Comparison of ENCODE assay signal across 17 cellular contexts in genomic region chr10:5486852-5487235, GRCh38. TPM values are rescaled to one million over a fixed set of nuclear protein-coding genes. Genes with fewer than 3 reads are reported as not detected.
DNase-seq lines count a peak whose midpoint lies in the region; ATAC-seq and TF ChIP-seq lines count a peak whose summit lies in the region.
"Had no signal": no experiment of that assay in that cellular context is flagged by ENCODE, and none has a peak within 500 bp of the region (broad histone marks: within the 10 kb centered on the region; RNA-seq: fewer than 3 reads in every experiment).

No MANE protein-coding gene starts in this region.

- peaks cover under 1% of the 10 kb centered on the region for H3K36me3 Mint-ChIP-seq in glutamatergic neuron (ENCODE audit: unreplicated experiment)
- H3K36me3 Mint-ChIP-seq: CD14-positive monocyte had no signal

- no CpG with 5 or more reads among the region's 9 CpGs for WGBS in trophoblast cell (ENCODE audit: extremely low coverage, insufficient coverage, insufficient read length)
- 69 to 78% methylated on average over 9 of the region's 9 CpGs for WGBS in tibial nerve, 2 donors

- H3K4ac ChIP-seq in trophoblast cell (ENCODE audit: low read depth, low read length): no peak overlapping the region

- H3K23ac ChIP-seq in trophoblast cell (ENCODE audit: low read length): no peak overlapping the region

- no peaks in the 10 kb centered on the region for H3K36me3 ChIP-seq in trophoblast cell (ENCODE audit: control insufficient read depth in 1 of 2, insufficient read depth in 2 of 2, low read length in 2 of 2)
- no peaks in the 10 kb centered on the region for H3K36me3 ChIP-seq in tibial nerve

- POLR2A ChIA-PET in RWPE1 (lab: Yijun Ruan, JAX; ENCODE audit: low non-redundant PET): no interaction called here

- peak overlapping the region; percentile 26 for H3K14ac ChIP-seq in trophoblast cell (ENCODE audit: low read length)

- H3K4me3 Mint-ChIP-seq in glutamatergic neuron (ENCODE audit: unreplicated experiment): peak overlapping the region; percentile 34
- H3K4me3 Mint-ChIP-seq: CD14-positive monocyte had no signal

- H3K9me3 ChIP-seq in trophoblast cell (ENCODE audit: insufficient read depth, low read depth, low read length) (peaks cover 1% of the 10 kb centered on the region), tibial nerve (peaks cover 0 to 3% (median 0%) of the 10 kb centered on the region in 4 donors)

- H3K79me1 ChIP-seq in trophoblast cell (ENCODE audit: low read length): peaks cover 18% of the 10 kb centered on the region

- peak overlapping the region; percentile 26 for H4K8ac ChIP-seq in trophoblast cell (ENCODE audit: low read depth, low read length)

- H3K27me3 ChIP-seq in trophoblast cell (ENCODE audit: insufficient read depth, low read length) (no peaks in the 10 kb centered on the region), tibial nerve (no peaks in the 10 kb centered on the region)

- H3K27ac ChIP-seq in 22Rv1 (peak overlapping the region; percentile 99; the same call in 1 of the 2 replicates), RWPE1 (peak overlapping the region; percentile 96), trophoblast cell (ENCODE audit: low read depth, low read length) (no peak overlapping the region), tibial nerve (no peak overlapping the region)

- TF ChIP-seq POLR2A in tibial nerve (IDR thresholded peaks at IDR 0.05): no peak

- no peaks in the 10 kb centered on the region for H3K79me2 ChIP-seq in trophoblast cell (ENCODE audit: control insufficient read depth, insufficient read depth, low read length, poor library complexity)

- H2BK5ac ChIP-seq in trophoblast cell (ENCODE audit: low read depth, low read length, poor library complexity): peak overlapping the region; percentile 0

- peak overlapping the region; percentile 87 for H3K27ac Mint-ChIP-seq in glutamatergic neuron (ENCODE audit: unreplicated experiment)
- H3K27ac Mint-ChIP-seq: CD14-positive monocyte had no signal

- peak overlapping the region; percentile 48 for H2AK5ac ChIP-seq in trophoblast cell (ENCODE audit: low read length)

- H4K12ac ChIP-seq in trophoblast cell (ENCODE audit: low read depth, low read length): no peak overlapping the region

- H4K91ac ChIP-seq in trophoblast cell (ENCODE audit: low read depth, low read length): peak overlapping the region; percentile 51

- no peak for DNase-seq in RWPE1 (ENCODE audit: low spot score)
- no peak for DNase-seq in glutamatergic neuron
- peak; percentile 27 to 58 for DNase-seq in trophoblast cell
- DNase-seq in DMS 273 (lab: John Stamatoyannopoulos, UW; ENCODE audit: unreplicated experiment): no peak
- no peak for DNase-seq in stimulated activated CD8-positive, alpha-beta memory T cell treated with anti-CD3 and anti-CD28 coated beads, Interleukin-4, amount 100 ng/mL, for 48 hours
- no peak for DNase-seq in tibial nerve (ENCODE audit: low spot score in 2 of 2)
- DNase-seq: Calu3, IMR-90, NCI-H187 treated with DMSO at 0.1 percent for 48 hours had no signal

- H3K4me1 ChIP-seq in trophoblast cell (ENCODE audit: control insufficient read depth in 1 of 2, insufficient read depth in 2 of 2, low read length in 2 of 2): peaks cover 8 to 12% of the 10 kb centered on the region in 2 experiments
- no peaks in the 10 kb centered on the region for H3K4me1 ChIP-seq in tibial nerve

- ATAC-seq in HG02610 (IDR thresholded peaks at IDR 0.05; ENCODE audit: unreplicated experiment): no peak

- no peak for TF ChIP-seq CTCF in 22Rv1 (IDR thresholded peaks at IDR 0.05)
- no peak for TF ChIP-seq CTCF in RWPE1 (conservative IDR thresholded peaks at IDR 0.05; ENCODE audit: low read depth)
- TF ChIP-seq CTCF in glutamatergic neuron (IDR thresholded peaks at IDR 0.05; ENCODE audit: partially characterized antibody, unreplicated experiment): no peak
- no peak for TF ChIP-seq CTCF in tibial nerve (IDR thresholded peaks at IDR 0.05)

- CTCF ChIA-PET in RWPE1 (lab: Yijun Ruan, JAX): interaction anchor here (0.6 to 2.0 kb wide), 2 partner anchors 45 to 136 kb away, joined by 4 to 7 read pairs; no protein-coding TSS in a partner anchor

- H3K4me1 Mint-ChIP-seq in glutamatergic neuron (ENCODE audit: low read depth, unreplicated experiment): peaks cover 13% of the 10 kb centered on the region

- H3K4me3 ChIP-seq in trophoblast cell (ENCODE audit: low read depth, low read length) (no peak overlapping the region), tibial nerve (no peak overlapping the region)

- peaks cover 2% of the 10 kb centered on the region for H3K9me3 Mint-ChIP-seq in glutamatergic neuron (ENCODE audit: unreplicated experiment)

- H2BK12ac ChIP-seq in trophoblast cell (ENCODE audit: low read length): peak overlapping the region; percentile 63

- H2AFZ ChIP-seq in trophoblast cell (ENCODE audit: insufficient read depth, low read length, poor library complexity): no peak overlapping the region

- H2BK120ac ChIP-seq in trophoblast cell (ENCODE audit: insufficient read depth, low read length, poor library complexity): peak overlapping the region; percentile 29

- no peak overlapping the region for H3K4me2 ChIP-seq in trophoblast cell (ENCODE audit: low read length)

- peak overlapping the region; percentile 16 for H3K18ac ChIP-seq in trophoblast cell (ENCODE audit: low read length)

- H3K9ac ChIP-seq in trophoblast cell (ENCODE audit: low read length): no peak overlapping the region

- TF ChIP-seq EP300 in tibial nerve (IDR thresholded peaks at IDR 0.05): no peak

- peaks cover 2% of the 10 kb centered on the region for H3K27me3 Mint-ChIP-seq in glutamatergic neuron (ENCODE audit: unreplicated experiment)

RNA-seq across cellular contexts. Expression of gene CALML5, which starts 12.5 kb away (rescaled TPM):
- total RNA-seq in glutamatergic neuron (ENCODE audit: unreplicated experiment) (not detected), tibial nerve (not detected)
- 0.07 and 0.14 TPM in 2 replicates for polyA plus RNA-seq in trophoblast cell (2013)
- total RNA-seq: A673, Calu3, Daoy, IMR-90, LHCN-M2, NCI-H460, RPMI7951 had no signal
- polyA plus RNA-seq: CD14-positive monocyte, IMR-90 had no signal

RNA-seq across cellular contexts. Expression of gene CALML3, which starts 37.9 kb away (rescaled TPM):
- total RNA-seq in glutamatergic neuron (ENCODE audit: unreplicated experiment): not detected
- polyA plus RNA-seq in trophoblast cell (2013): not detected in 2 replicates
- total RNA-seq in tibial nerve: not detected
- total RNA-seq: A673, Calu3, Daoy, IMR-90, LHCN-M2, NCI-H460, RPMI7951 had no signal
- polyA plus RNA-seq: CD14-positive monocyte, IMR-90 had no signal

Comparison
In these comparisons a context has a peak if more than half of its experiments do, and no peak if none do; other contexts are left out.
1. H3K27ac ChIP-seq: peak in 22Rv1 (single experiment) and RWPE1 (single experiment); none in trophoblast cell (single experiment) and tibial nerve (0 of 4).
2. DNase-seq: peak in trophoblast cell (2 of 2); none in RWPE1 (single experiment), glutamatergic neuron (single experiment), DMS 273 (single experiment), stimulated activated CD8-positive, alpha-beta memory T cell treated with anti-CD3 and anti-CD28 coated beads, Interleukin-4, amount 100 ng/mL, for 48 hours (single experiment) and tibial nerve (0 of 2).